In genomic region chr17:72406501-72406900, GRCh38 we compare ENCODE assay signal across 1 cellular context.
TF ChIP-seq lines count a peak whose summit lies in the region.

No MANE protein-coding gene starts in this region.

TF ChIP-seq in HepG2, 621 proteins besides CTCF, POLR2A, EP300 and RAD21:
- TF ChIP-seq RBM22 (optimal IDR thresholded peaks at IDR 0.05; ENCODE audit: low read length) (peak; percentile 82), MAF1 (CRISPR knock-in tag; IDR thresholded peaks at IDR 0.05; ENCODE audit: borderline replicate concordance) (no peak), TRAFD1 (CRISPR knock-in tag; IDR thresholded peaks at IDR 0.05; ENCODE audit: borderline replicate concordance) (no peak)
